8 cellular contexts compared by ENCODE assay signal in genomic region chr19:39481229-39481545, GRCh38. TPM values are rescaled to one million over a fixed set of nuclear protein-coding genes. Genes with fewer than 3 reads are reported as not detected.
DNase-seq lines count a peak whose midpoint lies in the region; ATAC-seq, FAIRE-seq and TF ChIP-seq lines count a peak whose summit lies in the region.

No MANE protein-coding gene starts in this region.

- 0 to 2% (median 0%) methylated on average over 12 of the region's 12 CpGs for WGBS in small intestine, 3 donors

- peak; percentile 8 for ATAC-seq in SK-N-SH treated with all-trans-retinoic acid at 6 μM for 48 hours
- no peak for ATAC-seq in GM18909 (IDR thresholded peaks at IDR 0.05; ENCODE audit: poor library complexity, unreplicated experiment)

- TF ChIP-seq CTCF in fibroblast of villous mesenchyme (IDR thresholded peaks at IDR 0.05; ENCODE audit: insufficient read depth, low read depth, low read length): no peak

- H3K9me3 ChIP-seq in small intestine (ENCODE audit: control insufficient read depth, low read depth): no peaks in the 10 kb centered on the region

- H3K27ac ChIP-seq in small intestine (ENCODE audit: low read depth in 1 of 2, low read length in 1 of 2): peak overlapping the region in 1 of 2 donors; percentile 86

- DNase-seq in H7 (no peak), fibroblast of villous mesenchyme (ENCODE audit: low read depth) (peak; percentile 7), small intestine (no peak), urothelium cell line (ENCODE audit: low spot score) (no peak), kidney tubule cell (ENCODE audit: low spot score) (no peak), NCI-H524 (lab: John Stamatoyannopoulos, UW) (no peak)

- peaks cover 13% of the 10 kb centered on the region for H3K36me3 ChIP-seq in H7 (replicated peaks; ENCODE audit: control insufficient read depth, insufficient read depth, low read length)
- H3K36me3 ChIP-seq in small intestine (ENCODE audit: control insufficient read depth in 2 of 2, insufficient read depth in 2 of 2, low read length in 2 of 2): peaks cover 1 to 14% of the 10 kb centered on the region in 2 donors

- peaks cover 2 to 5% of the 10 kb centered on the region in 2 donors for H3K4me1 ChIP-seq in small intestine (ENCODE audit: control insufficient read depth in 2 of 2, insufficient read depth in 1 of 2, low read depth in 1 of 2, low read length in 1 of 2)

- FAIRE-seq in small intestine (lab: Jason Lieb, UNC): no peak
- FAIRE-seq in urothelium cell line (lab: Jason Lieb, UNC): no peak

- H3K27me3 ChIP-seq in H7 (ENCODE audit: control insufficient read depth, insufficient read depth, low read length) (no peaks in the 10 kb centered on the region), small intestine (ENCODE audit: control insufficient read depth in 2 of 2, insufficient read depth in 2 of 2, low read length in 2 of 2) (no peaks in the 10 kb centered on the region)

- H3K4me3 ChIP-seq in H7 (ENCODE audit: insufficient read depth, low read depth, low read length): peak overlapping the region; percentile 99
- H3K4me3 ChIP-seq in fibroblast of villous mesenchyme (ENCODE audit: low read depth, low read length): peak overlapping the region; percentile 93
- H3K4me3 ChIP-seq in small intestine (ENCODE audit: low read depth in 1 of 2, low read length in 2 of 2): peak overlapping the region; percentile 96

TF ChIP-seq in SK-N-SH treated with all-trans-retinoic acid at 6 μM for 48 hours, 23 proteins besides CTCF, POLR2A, EP300 and RAD21:
- no peak for TF ChIP-seq ZNF8 (CRISPR knock-in tag; IDR thresholded peaks at IDR 0.05)
- TF ChIP-seq ZNF565 (CRISPR knock-in tag; conservative IDR thresholded peaks at IDR 0.05; ENCODE audit: low read depth): no peak
- no peak for TF ChIP-seq ESRRG (CRISPR knock-in tag; IDR thresholded peaks at IDR 0.05)
- no peak for TF ChIP-seq TOX (CRISPR knock-in tag; IDR thresholded peaks at IDR 0.05; ENCODE audit: borderline replicate concordance)
- TF ChIP-seq ISL1 (CRISPR knock-in tag; IDR thresholded peaks at IDR 0.05): no peak
- no peak for TF ChIP-seq ZC3H10 (CRISPR knock-in tag; IDR thresholded peaks at IDR 0.05)
- no peak for TF ChIP-seq ARNTL (CRISPR knock-in tag; IDR thresholded peaks at IDR 0.05; ENCODE audit: borderline replicate concordance, low read depth)
- TF ChIP-seq OSR1 (CRISPR knock-in tag; IDR thresholded peaks at IDR 0.05): no peak
- no peak for TF ChIP-seq ZFP3 (CRISPR knock-in tag; IDR thresholded peaks at IDR 0.05)
- no peak for TF ChIP-seq BACH2 (CRISPR knock-in tag; IDR thresholded peaks at IDR 0.05; ENCODE audit: borderline replicate concordance)
- no peak for TF ChIP-seq CSRNP3 (CRISPR knock-in tag; IDR thresholded peaks at IDR 0.05)
- TF ChIP-seq TSHZ2 (CRISPR knock-in tag; IDR thresholded peaks at IDR 0.05): no peak
- no peak for TF ChIP-seq GLIS3 (CRISPR knock-in tag; IDR thresholded peaks at IDR 0.05)
- TF ChIP-seq POU6F1 (CRISPR knock-in tag; IDR thresholded peaks at IDR 0.05; ENCODE audit: borderline replicate concordance, low read depth): no peak
- no peak for TF ChIP-seq TCF4 (CRISPR knock-in tag; IDR thresholded peaks at IDR 0.05; ENCODE audit: borderline replicate concordance)
- no peak for TF ChIP-seq ZNF70 (CRISPR knock-in tag; IDR thresholded peaks at IDR 0.05)
- TF ChIP-seq PATZ1 (CRISPR knock-in tag; IDR thresholded peaks at IDR 0.05; ENCODE audit: borderline replicate concordance): no peak
- TF ChIP-seq SNAI2 (CRISPR knock-in tag; IDR thresholded peaks at IDR 0.05): no peak
- TF ChIP-seq PPARA (CRISPR knock-in tag; IDR thresholded peaks at IDR 0.05; ENCODE audit: borderline replicate concordance): no peak

RNA-seq across cellular contexts. Expression of gene TIMM50, which starts 0.5 kb away (rescaled TPM):
- total RNA-seq in H7 (2014; rRNA removed; shearing (Covaris generic)): 134 and 161 TPM in 2 replicates
- total RNA-seq in fibroblast of villous mesenchyme: 48.8 and 49.6 TPM in 2 replicates
- 10 to 100 TPM; 33.8 to 62.2 (median 40.5) TPM for polyA plus RNA-seq in small intestine

RNA-seq across cellular contexts. Expression of gene DLL3, which starts 17.6 kb away (rescaled TPM):
- total RNA-seq in H7 (2014; rRNA removed; shearing (Covaris generic)): 2.1 and 2.6 TPM in 2 replicates
- total RNA-seq in fibroblast of villous mesenchyme: under 0.01 and 0.43 TPM in 2 replicates
- under 1 TPM in 1 of 3 donors, not detected in 2; 0.15 TPM for polyA plus RNA-seq in small intestine

RNA-seq across cellular contexts. Expression of gene SELENOV, which starts 33.8 kb away (rescaled TPM):
- 3.1 and 4.4 TPM in 2 replicates for total RNA-seq in H7 (2014; rRNA removed; shearing (Covaris generic))
- total RNA-seq in fibroblast of villous mesenchyme: not detected in 2 replicates
- not detected for polyA plus RNA-seq in small intestine

RNA-seq across cellular contexts. Expression of gene SUPT5H, which starts 35.8 kb away (rescaled TPM):
- 82.1 and 86.8 TPM in 2 replicates for total RNA-seq in H7 (2014; rRNA removed; shearing (Covaris generic))
- 71.8 and 80.7 TPM in 2 replicates for total RNA-seq in fibroblast of villous mesenchyme
- polyA plus RNA-seq in small intestine: 100 to 1,000 TPM in 2 of 3 donors, 10 to 100 TPM in 1; 95.5 to 283 (median 211) TPM

RNA-seq across cellular contexts. Expression of gene RPS16, which starts 45.4 kb away (rescaled TPM):
- 42.4 and 55.8 TPM in 2 replicates for total RNA-seq in H7 (2014; rRNA removed; shearing (Covaris generic))
- total RNA-seq in fibroblast of villous mesenchyme: 43.2 and 48.3 TPM in 2 replicates
- 1,000 to 10,000 TPM; 1,341 to 3,643 (median 3,272) TPM for polyA plus RNA-seq in small intestine
